Comparison of ENCODE assay signal across 26 cellular contexts in the genomic region with DNA sequence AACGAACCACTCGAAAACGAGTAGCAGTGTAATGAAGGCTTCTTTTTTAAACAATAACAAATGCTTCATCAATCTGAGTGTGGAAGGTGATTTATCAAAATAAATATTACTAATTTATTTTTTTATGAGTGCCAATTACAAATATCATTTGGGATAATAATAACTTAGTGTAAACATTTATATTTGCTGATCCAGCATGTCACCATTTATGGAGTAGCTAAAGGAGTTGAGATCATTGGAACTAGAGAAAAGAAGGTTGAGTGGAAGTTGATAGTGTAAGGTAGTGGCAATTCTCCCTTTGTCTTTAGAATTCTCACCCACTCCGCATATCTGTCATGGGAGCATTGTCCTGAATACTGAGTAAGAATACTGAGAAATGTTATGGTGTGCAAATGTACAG.
"Had no signal": no experiment of that assay in that cellular context is flagged by ENCODE, and none has a peak within 500 bp of the region (broad histone marks: within the 10 kb centered on the region; RNA-seq: fewer than 3 reads in every experiment).

No MANE protein-coding gene starts in this region.

- H3K27me3 ChIP-seq: neutrophil, pancreas, right atrium auricular region, right lobe of liver, sigmoid colon, stomach, thyroid gland, tibial nerve, upper lobe of left lung had no signal

- H3K4me1 ChIP-seq: pancreas, prostate gland, right atrium auricular region, right lobe of liver, stomach, tibial nerve had no signal

- H3K4me3 ChIP-seq: pancreas, prostate gland, right atrium auricular region, right lobe of liver, sigmoid colon, stomach, thoracic aorta, thyroid gland, tibial nerve, upper lobe of left lung had no signal

- H3K36me3 ChIP-seq: neutrophil, pancreas, prostate gland, right atrium auricular region, right lobe of liver, thoracic aorta, thyroid gland, upper lobe of left lung had no signal

- H3K9me3 ChIP-seq: neutrophil, pancreas, prostate gland, right atrium auricular region, right lobe of liver, sigmoid colon, stomach, thoracic aorta, thyroid gland, tibial nerve, upper lobe of left lung had no signal

- ATAC-seq: naive thymus-derived CD8-positive, alpha-beta T cell; natural killer cell treated with Interleukin-12 subunit alpha and Interleukin-12 subunit beta and Interleukin-15 and Interleukin-18, amount 100 ng/mL, for 72 hours; pancreas; right lobe of liver; stimulated activated effector memory CD8-positive, alpha-beta T cell treated with anti-CD3 and anti-CD28 coated beads, Interleukin-12 subunit alpha, Interleukin-12 subunit beta, amount 100 ng/mL, for 72 hours; stimulated activated naive B cell treated with anti-CD40 and anti-IgM and Interleukin-4, amounts not matched to agents 10 μg/mL and 1 μg/mL and 100 μg/mL, for 72 hours had no signal

- DNase-seq: naive thymus-derived CD8-positive, alpha-beta T cell; nephron progenitor cell; nucleus accumbens; pancreas; retina; right lobe of liver; sigmoid colon; small intestine; stimulated activated CD4-positive, alpha-beta T cell treated with anti-CD3 and anti-CD28 coated beads, Interleukin-15, amount 100 ng/mL, for 24 hours; stimulated activated CD4-positive, alpha-beta T cell treated with anti-CD3 and anti-CD28 coated beads, Interleukin-2, amount 100 ng/mL, for 24 hours; stimulated activated CD4-positive, alpha-beta T cell treated with anti-CD3 and anti-CD28 coated beads, Interleukin-2, amount 100 ng/mL, for 48 hours; stimulated activated CD4-positive, alpha-beta T cell treated with anti-CD3 and anti-CD28 coated beads, Interleukin-4, amount 100 ng/mL, for 24 hours; stimulated activated naive B cell treated with anti-CD40 and anti-IgM and Interleukin-4, amounts not matched to agents 10 μg/mL and 1 μg/mL and 100 μg/mL, for 72 hours; stimulated activated naive CD4-positive, alpha-beta T cell treated with Interleukin-2 at 50 U/mL for 16 hours; stomach; thyroid gland; trophoblast cell; upper lobe of left lung had no signal

- H3K27ac ChIP-seq: neutrophil, pancreas, prostate gland, right atrium auricular region, right lobe of liver, sigmoid colon, stomach, thoracic aorta, thyroid gland, tibial nerve, upper lobe of left lung had no signal

- FAIRE-seq: pancreas, small intestine, urothelium cell line had no signal
